In the genomic region with DNA sequence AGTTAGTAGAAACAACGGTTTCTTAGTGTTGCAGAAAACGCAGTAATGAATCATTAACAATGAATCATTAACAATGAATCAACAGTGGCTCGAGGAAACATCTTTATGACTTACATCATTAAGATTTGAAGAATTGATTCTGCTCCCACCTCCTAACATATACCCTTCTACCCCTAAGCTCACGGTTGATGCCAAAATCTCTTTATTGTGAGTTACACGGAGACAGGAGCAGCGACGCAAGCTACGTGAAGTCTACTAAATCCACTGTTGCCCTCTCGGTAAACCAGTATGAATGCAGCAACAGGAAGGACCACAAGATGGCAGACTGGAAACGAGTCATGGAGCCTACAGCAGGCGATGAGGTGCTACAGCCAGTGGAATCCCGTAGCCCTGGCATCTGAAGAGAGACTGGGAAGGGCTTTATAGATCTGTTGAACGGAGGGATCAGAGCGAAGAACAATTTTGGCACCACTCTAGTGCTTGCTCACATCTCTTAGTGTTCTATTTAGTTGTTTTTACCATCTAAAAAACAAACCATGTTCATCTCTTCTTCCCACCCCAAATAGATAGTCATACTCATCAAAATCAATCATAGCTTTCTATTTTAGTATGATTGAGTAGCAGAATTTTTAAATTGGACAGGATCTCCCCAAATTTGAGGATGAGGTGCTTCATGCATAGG, we compare ENCODE assay signal across 8 cellular contexts.
A peak's percentile ranks its signal among the peaks of the same experiment; 100 is the strongest.
DNase-seq lines count a peak whose midpoint lies in the region; ATAC-seq and TF ChIP-seq lines count a peak whose summit lies in the region.

No MANE protein-coding gene starts in this region.

- peaks cover 27% of the 10 kb centered on the region for H3K4me1 Mint-ChIP-seq in activated T-cell treated with anti-CD3 and anti-CD28 coated beads, Interleukin-2, amount 50 U/mL, for 24 hours (ENCODE audit: low read depth)
- H3K4me1 Mint-ChIP-seq in nephron progenitor cell: peaks cover 31% of the 10 kb centered on the region

- no peaks in the 10 kb centered on the region for H3K4me1 ChIP-seq in ES-I3 (ENCODE audit: insufficient read depth, low read length)

- H3K36me3 Mint-ChIP-seq in activated T-cell treated with anti-CD3 and anti-CD28 coated beads, Interleukin-2, amount 50 U/mL, for 24 hours (ENCODE audit: low read depth): no peaks in the 10 kb centered on the region
- no peaks in the 10 kb centered on the region for H3K36me3 Mint-ChIP-seq in nephron progenitor cell (ENCODE audit: low read depth)

- H3K9me3 Mint-ChIP-seq in activated T-cell treated with anti-CD3 and anti-CD28 coated beads, Interleukin-2, amount 50 U/mL, for 24 hours: no peaks in the 10 kb centered on the region
- H3K9me3 Mint-ChIP-seq in nephron progenitor cell: no peaks in the 10 kb centered on the region

- H3K9ac ChIP-seq in ES-I3 (ENCODE audit: low read depth, low read length): peak overlapping the region; percentile 39; the same call in 1 of the 2 replicates

- H3K9me3 ChIP-seq in ES-I3 (ENCODE audit: control insufficient read depth, insufficient read depth, low read length): no peaks in the 10 kb centered on the region
- no peaks in the 10 kb centered on the region for H3K9me3 ChIP-seq in KOPT-K1 (ENCODE audit: insufficient read depth, low read length, poor library complexity, severe bottlenecking)

- H3K4me3 Mint-ChIP-seq in activated T-cell treated with anti-CD3 and anti-CD28 coated beads, Interleukin-2, amount 50 U/mL, for 24 hours: no peak overlapping the region
- H3K4me3 Mint-ChIP-seq in nephron progenitor cell: no peak overlapping the region

- DNase-seq in GOT3 (lab: John Stamatoyannopoulos, UW) (peak; percentile 23), OCI-M2 (lab: John Stamatoyannopoulos, UW; ENCODE audit: unreplicated experiment) (peak; percentile 39), fibroblast of mammary gland (ENCODE audit: low read depth) (peak; percentile 85), nephron progenitor cell (peak; percentile 75)
- peak; percentile 75 for DNase-seq in activated T-cell treated with anti-CD3 and anti-CD28 coated beads, Interleukin-2, amount 50 U/mL, for 24 hours
- DNase-seq in stimulated activated naive CD8-positive, alpha-beta T cell treated with anti-CD3 and anti-CD28 coated beads, Interleukin-15, Interleukin-2, amounts not matched to agents 100 U/mL and 50 U/mL, for 24 hours: peak; percentile 71

- no peak overlapping the region for H3K27ac Mint-ChIP-seq in activated T-cell treated with anti-CD3 and anti-CD28 coated beads, Interleukin-2, amount 50 U/mL, for 24 hours
- H3K27ac Mint-ChIP-seq in nephron progenitor cell: no peak overlapping the region

- TF ChIP-seq CTCF in fibroblast of mammary gland (conservative IDR thresholded peaks at IDR 0.05; ENCODE audit: control insufficient read depth, insufficient read depth, low read depth, low read length): peak; percentile 99
- peak; percentile 93 for TF ChIP-seq CTCF in nephron progenitor cell (IDR thresholded peaks at IDR 0.05)

- ATAC-seq in stimulated activated naive CD8-positive, alpha-beta T cell treated with anti-CD3 and anti-CD28 coated beads, Interleukin-15, Interleukin-2, amounts not matched to agents 100 U/mL and 50 U/mL, for 24 hours: peak; percentile 90

- no peaks in the 10 kb centered on the region for H3K36me3 ChIP-seq in ES-I3 (ENCODE audit: insufficient read depth, low read length)
- no peaks in the 10 kb centered on the region for H3K36me3 ChIP-seq in KOPT-K1 (ENCODE audit: insufficient read depth, low read length)

- H3K4me3 ChIP-seq in fibroblast of mammary gland (ENCODE audit: control insufficient read depth, low read depth, low read length): peak overlapping the region; percentile 41

- peak overlapping the region; percentile 71 for H3K27ac ChIP-seq in KOPT-K1 (ENCODE audit: low read depth, low read length, poor library complexity, severe bottlenecking)

- H3K27me3 Mint-ChIP-seq in activated T-cell treated with anti-CD3 and anti-CD28 coated beads, Interleukin-2, amount 50 U/mL, for 24 hours: peaks cover 5% of the 10 kb centered on the region
- peaks cover 3% of the 10 kb centered on the region for H3K27me3 Mint-ChIP-seq in nephron progenitor cell (ENCODE audit: low read depth, poor library complexity)

Comparison
In these comparisons a context has a peak if more than half of its experiments do, and no peak if none do; other contexts are left out.
1. Peak in every context shown above with its lines: DNase-seq, ATAC-seq, H3K4me3 ChIP-seq and H3K27ac ChIP-seq.
2. DNase-seq: peak in every context shown above with its lines; median percentile 85 in fibroblast of mammary gland; 75 in activated T-cell treated with anti-CD3 and anti-CD28 coated beads, Interleukin-2, amount 50 U/mL, for 24 hours; 75 in nephron progenitor cell; 71 in stimulated activated naive CD8-positive, alpha-beta T cell treated with anti-CD3 and anti-CD28 coated beads, Interleukin-15, Interleukin-2, amounts not matched to agents 100 U/mL and 50 U/mL, for 24 hours; 39 in OCI-M2; 23 in GOT3.